In genomic region chr2:75002007-75002406, GRCh38 we compare ENCODE assay signal across 1 cellular context.
TF ChIP-seq lines count a peak whose summit lies in the region.

No MANE protein-coding gene starts in this region.

TF ChIP-seq in HepG2, 621 proteins besides CTCF, POLR2A, EP300 and RAD21:
- TF ChIP-seq XBP1 (CRISPR knock-in tag; IDR thresholded peaks at IDR 0.05) = no peak
- TF ChIP-seq CEBPB (IDR thresholded peaks at IDR 0.05; ENCODE audit: borderline replicate concordance, low read depth, low read length) = peak; percentile 66; the same call in 1 of the 2 replicates
- TF ChIP-seq CEBPG (CRISPR knock-in tag; IDR thresholded peaks at IDR 0.05) = 0 out of 2 replicates have a peak, but pooled peaks have one; percentile 47
- peak; percentile 34; the same call in 1 of the 2 replicates for TF ChIP-seq SALL1 (CRISPR knock-in tag; IDR thresholded peaks at IDR 0.05)
- no peak for TF ChIP-seq NFYB (CRISPR knock-in tag; IDR thresholded peaks at IDR 0.05)
- no peak for TF ChIP-seq SOX6 (IDR thresholded peaks at IDR 0.05)
- TF ChIP-seq SOX6 (CRISPR knock-in tag; IDR thresholded peaks at IDR 0.05) = peak; percentile 36; the same call in 1 of the 2 replicates
- TF ChIP-seq ZSCAN20 (CRISPR knock-in tag; IDR thresholded peaks at IDR 0.05; ENCODE audit: borderline replicate concordance) = no peak
- 0 out of 2 replicates have a peak, but pooled peaks have one; percentile 27 for TF ChIP-seq TFAP4 (IDR thresholded peaks at IDR 0.05; ENCODE audit: borderline replicate concordance, low read depth)
- TF ChIP-seq, protein P1, sequence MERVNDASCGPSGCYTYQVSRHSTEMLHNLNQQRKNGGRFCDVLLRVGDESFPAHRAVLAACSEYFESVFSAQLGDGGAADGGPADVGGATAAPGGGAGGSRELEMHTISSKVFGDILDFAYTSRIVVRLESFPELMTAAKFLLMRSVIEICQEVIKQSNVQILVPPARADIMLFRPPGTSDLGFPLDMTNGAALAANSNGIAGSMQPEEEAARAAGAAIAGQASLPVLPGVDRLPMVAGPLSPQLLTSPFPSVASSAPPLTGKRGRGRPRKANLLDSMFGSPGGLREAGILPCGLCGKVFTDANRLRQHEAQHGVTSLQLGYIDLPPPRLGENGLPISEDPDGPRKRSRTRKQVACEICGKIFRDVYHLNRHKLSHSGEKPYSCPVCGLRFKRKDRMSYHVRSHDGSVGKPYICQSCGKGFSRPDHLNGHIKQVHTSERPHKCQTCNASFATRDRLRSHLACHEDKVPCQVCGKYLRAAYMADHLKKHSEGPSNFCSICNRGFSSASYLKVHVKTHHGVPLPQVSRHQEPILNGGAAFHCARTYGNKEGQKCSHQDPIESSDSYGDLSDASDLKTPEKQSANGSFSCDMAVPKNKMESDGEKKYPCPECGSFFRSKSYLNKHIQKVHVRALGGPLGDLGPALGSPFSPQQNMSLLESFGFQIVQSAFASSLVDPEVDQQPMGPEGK (CRISPR knock-in tag; IDR thresholded peaks at IDR 0.05) = peak; percentile 46; the same call in 1 of the 2 replicates
- TF ChIP-seq, protein P2, sequence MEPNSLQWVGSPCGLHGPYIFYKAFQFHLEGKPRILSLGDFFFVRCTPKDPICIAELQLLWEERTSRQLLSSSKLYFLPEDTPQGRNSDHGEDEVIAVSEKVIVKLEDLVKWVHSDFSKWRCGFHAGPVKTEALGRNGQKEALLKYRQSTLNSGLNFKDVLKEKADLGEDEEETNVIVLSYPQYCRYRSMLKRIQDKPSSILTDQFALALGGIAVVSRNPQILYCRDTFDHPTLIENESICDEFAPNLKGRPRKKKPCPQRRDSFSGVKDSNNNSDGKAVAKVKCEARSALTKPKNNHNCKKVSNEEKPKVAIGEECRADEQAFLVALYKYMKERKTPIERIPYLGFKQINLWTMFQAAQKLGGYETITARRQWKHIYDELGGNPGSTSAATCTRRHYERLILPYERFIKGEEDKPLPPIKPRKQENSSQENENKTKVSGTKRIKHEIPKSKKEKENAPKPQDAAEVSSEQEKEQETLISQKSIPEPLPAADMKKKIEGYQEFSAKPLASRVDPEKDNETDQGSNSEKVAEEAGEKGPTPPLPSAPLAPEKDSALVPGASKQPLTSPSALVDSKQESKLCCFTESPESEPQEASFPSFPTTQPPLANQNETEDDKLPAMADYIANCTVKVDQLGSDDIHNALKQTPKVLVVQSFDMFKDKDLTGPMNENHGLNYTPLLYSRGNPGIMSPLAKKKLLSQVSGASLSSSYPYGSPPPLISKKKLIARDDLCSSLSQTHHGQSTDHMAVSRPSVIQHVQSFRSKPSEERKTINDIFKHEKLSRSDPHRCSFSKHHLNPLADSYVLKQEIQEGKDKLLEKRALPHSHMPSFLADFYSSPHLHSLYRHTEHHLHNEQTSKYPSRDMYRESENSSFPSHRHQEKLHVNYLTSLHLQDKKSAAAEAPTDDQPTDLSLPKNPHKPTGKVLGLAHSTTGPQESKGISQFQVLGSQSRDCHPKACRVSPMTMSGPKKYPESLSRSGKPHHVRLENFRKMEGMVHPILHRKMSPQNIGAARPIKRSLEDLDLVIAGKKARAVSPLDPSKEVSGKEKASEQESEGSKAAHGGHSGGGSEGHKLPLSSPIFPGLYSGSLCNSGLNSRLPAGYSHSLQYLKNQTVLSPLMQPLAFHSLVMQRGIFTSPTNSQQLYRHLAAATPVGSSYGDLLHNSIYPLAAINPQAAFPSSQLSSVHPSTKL (CRISPR knock-in tag; IDR thresholded peaks at IDR 0.05) = 0 out of 2 replicates have a peak, but pooled peaks have one; percentile 28
- TF ChIP-seq TGIF2 (CRISPR knock-in tag; IDR thresholded peaks at IDR 0.05) = 0 out of 2 replicates have a peak, but pooled peaks have one; percentile 22
- TF ChIP-seq ZNF143 (CRISPR knock-in tag; IDR thresholded peaks at IDR 0.05) = no peak
